ENCODE assay signal across 2 cellular contexts in the genomic region with DNA sequence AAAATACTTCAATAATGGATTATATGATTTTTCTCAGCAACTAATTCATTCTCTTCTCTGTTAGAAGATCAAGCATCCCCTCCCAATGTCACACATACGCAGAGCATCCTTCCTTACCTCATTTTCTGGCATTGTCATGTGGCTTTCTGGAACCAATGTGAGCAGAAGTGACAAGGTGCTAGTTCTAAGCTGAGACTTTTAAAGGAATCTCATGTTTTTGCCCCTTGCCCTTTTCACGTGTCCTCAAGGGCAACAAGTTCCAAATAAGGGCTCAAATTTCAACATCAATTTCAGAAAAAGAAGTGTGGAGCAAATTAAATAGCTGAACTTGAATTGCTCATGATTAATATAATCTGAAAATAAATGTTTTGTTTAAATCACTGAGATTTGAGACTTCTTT.
A peak's percentile ranks its signal among the peaks of the same experiment; 100 is the strongest.
TF ChIP-seq lines count a peak whose summit lies in the region.

No MANE protein-coding gene starts in this region.

TF ChIP-seq in liver, 16 proteins besides CTCF, POLR2A, EP300 and RAD21:
- no peak for TF ChIP-seq JUND (IDR thresholded peaks at IDR 0.05)
- TF ChIP-seq HNF4A (conservative IDR thresholded peaks at IDR 0.05) = peak; percentile 49 to 59

TF ChIP-seq in HepG2, 621 proteins besides CTCF, POLR2A, EP300 and RAD21:
- TF ChIP-seq, protein P1, sequence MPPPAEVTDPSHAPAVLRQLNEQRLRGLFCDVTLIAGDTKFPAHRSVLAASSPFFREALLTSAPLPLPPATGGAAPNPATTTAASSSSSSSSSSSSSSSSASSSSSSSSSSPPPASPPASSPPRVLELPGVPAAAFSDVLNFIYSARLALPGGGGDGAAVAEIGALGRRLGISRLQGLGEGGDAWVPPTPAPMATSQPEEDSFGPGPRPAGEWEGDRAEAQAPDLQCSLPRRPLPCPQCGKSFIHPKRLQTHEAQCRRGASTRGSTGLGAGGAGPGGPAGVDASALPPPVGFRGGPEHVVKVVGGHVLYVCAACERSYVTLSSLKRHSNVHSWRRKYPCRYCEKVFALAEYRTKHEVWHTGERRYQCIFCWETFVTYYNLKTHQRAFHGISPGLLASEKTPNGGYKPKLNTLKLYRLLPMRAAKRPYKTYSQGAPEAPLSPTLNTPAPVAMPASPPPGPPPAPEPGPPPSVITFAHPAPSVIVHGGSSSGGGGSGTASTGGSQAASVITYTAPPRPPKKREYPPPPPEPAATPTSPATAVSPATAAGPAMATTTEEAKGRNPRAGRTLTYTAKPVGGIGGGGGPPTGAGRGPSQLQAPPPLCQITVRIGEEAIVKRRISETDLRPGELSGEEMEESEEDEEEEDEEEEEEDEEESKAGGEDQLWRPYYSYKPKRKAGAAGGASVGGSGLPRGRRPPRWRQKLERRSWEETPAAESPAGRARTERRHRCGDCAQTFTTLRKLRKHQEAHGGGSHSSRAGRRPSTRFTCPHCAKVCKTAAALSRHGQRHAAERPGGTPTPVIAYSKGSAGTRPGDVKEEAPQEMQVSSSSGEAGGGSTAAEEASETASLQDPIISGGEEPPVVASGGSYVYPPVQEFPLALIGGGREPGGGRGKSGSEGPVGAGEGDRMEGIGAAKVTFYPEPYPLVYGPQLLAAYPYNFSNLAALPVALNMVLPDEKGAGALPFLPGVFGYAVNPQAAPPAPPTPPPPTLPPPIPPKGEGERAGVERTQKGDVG (CRISPR knock-in tag; IDR thresholded peaks at IDR 0.05; ENCODE audit: borderline replicate concordance) = no peak
- TF ChIP-seq ZNF549 (CRISPR knock-in tag; IDR thresholded peaks at IDR 0.05) (no peak), PLSCR1 (CRISPR knock-in tag; IDR thresholded peaks at IDR 0.05; ENCODE audit: borderline replicate concordance) (no peak)
